ENCODE assay signal across 1 cellular context in genomic region chr3:119676771-119677640, GRCh38.
TF ChIP-seq lines count a peak whose summit lies in the region.

A gene with protein sequence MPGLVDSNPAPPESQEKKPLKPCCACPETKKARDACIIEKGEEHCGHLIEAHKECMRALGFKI (minus strand): TSS chr3:119677406. CDS start chr3:119677310, 96 bp downstream.

TF ChIP-seq in K562, 482 proteins besides CTCF, POLR2A, EP300 and RAD21 (continued from another document and continues in another):
- TF ChIP-seq, protein P1, sequence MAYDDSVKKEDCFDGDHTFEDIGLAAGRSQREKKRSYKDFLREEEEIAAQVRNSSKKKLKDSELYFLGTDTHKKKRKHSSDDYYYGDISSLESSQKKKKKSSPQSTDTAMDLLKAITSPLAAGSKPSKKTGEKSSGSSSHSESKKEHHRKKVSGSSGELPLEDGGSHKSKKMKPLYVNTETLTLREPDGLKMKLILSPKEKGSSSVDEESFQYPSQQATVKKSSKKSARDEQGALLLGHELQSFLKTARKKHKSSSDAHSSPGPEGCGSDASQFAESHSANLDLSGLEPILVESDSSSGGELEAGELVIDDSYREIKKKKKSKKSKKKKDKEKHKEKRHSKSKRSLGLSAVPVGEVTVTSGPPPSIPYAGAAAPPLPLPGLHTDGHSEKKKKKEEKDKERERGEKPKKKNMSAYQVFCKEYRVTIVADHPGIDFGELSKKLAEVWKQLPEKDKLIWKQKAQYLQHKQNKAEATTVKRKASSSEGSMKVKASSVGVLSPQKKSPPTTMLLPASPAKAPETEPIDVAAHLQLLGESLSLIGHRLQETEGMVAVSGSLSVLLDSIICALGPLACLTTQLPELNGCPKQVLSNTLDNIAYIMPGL (CRISPR knock-in tag; IDR thresholded peaks at IDR 0.05): no peak
- TF ChIP-seq TCF7L2 (IDR thresholded peaks at IDR 0.05; ENCODE audit: low read depth, low read length) (no peak), NCOA1 (IDR thresholded peaks at IDR 0.05; ENCODE audit: low read depth) (no peak), ZNF766 (CRISPR knock-in tag; conservative IDR thresholded peaks at IDR 0.05) (0 out of 2 replicates have a peak, but pooled peaks have one; percentile 33), NKRF (IDR thresholded peaks at IDR 0.05; ENCODE audit: borderline replicate concordance) (peak; percentile 61; the same call in 1 of the 2 replicates), ZNF699 (CRISPR knock-in tag; IDR thresholded peaks at IDR 0.05; ENCODE audit: insufficient replicate concordance) (no peak), TCF3 (CRISPR knock-in tag; IDR thresholded peaks at IDR 0.05) (0 out of 2 replicates have a peak, but pooled peaks have one; percentile 12), MEF2D (tag; conservative IDR thresholded peaks at IDR 0.05; ENCODE audit: low read depth) (no peak), JUNB (CRISPR knock-in tag; conservative IDR thresholded peaks at IDR 0.05) (no peak), PTBP1 (IDR thresholded peaks at IDR 0.05; ENCODE audit: low read depth, low read length) (no peak), MYBL2 (IDR thresholded peaks at IDR 0.05; ENCODE audit: low read depth) (peak; percentile 86), MYBL2 (CRISPR knock-in tag; IDR thresholded peaks at IDR 0.05; ENCODE audit: borderline replicate concordance) (no peak), ELK1 (CRISPR knock-in tag; IDR thresholded peaks at IDR 0.05) (no peak), ZNF75A (CRISPR knock-in tag; IDR thresholded peaks at IDR 0.05) (0 out of 2 replicates have a peak, but pooled peaks have one; percentile 37), ZNF639 (CRISPR knock-in tag; conservative IDR thresholded peaks at IDR 0.05 in 1 of 2, IDR thresholded peaks at IDR 0.05 in 1 of 2) (peak in 1 of 2 experiments; percentile 93; a peak in 2 of 4 replicates), CBFA2T3 (IDR thresholded peaks at IDR 0.05) (no peak), ADNP (tag; IDR thresholded peaks at IDR 0.05) (no peak), HDAC6 (IDR thresholded peaks at IDR 0.05; ENCODE audit: low read depth, low read length) (no peak), XRCC4 (IDR thresholded peaks at IDR 0.05; ENCODE audit: extremely low read depth, insufficient read depth, insufficient read length) (no peak), RUNX1 (IDR thresholded peaks at IDR 0.05; ENCODE audit: low read depth) (no peak), SMARCE1 (IDR thresholded peaks at IDR 0.05) (no peak), ATF6 (CRISPR knock-in tag; IDR thresholded peaks at IDR 0.05) (no peak), MBD2 (IDR thresholded peaks at IDR 0.05; ENCODE audit: borderline replicate concordance, low read depth) (0 out of 2 replicates have a peak, but pooled peaks have one; percentile 33), POLR2B (IDR thresholded peaks at IDR 0.05; ENCODE audit: low read depth, partially characterized antibody) (peak; percentile 65), C11orf30 (IDR thresholded peaks at IDR 0.05; ENCODE audit: low read depth) (peak; percentile 74), LCOR (CRISPR knock-in tag; IDR thresholded peaks at IDR 0.05) (peak; percentile 83; the same call in 1 of the 2 replicates), PHF8 (IDR thresholded peaks at IDR 0.05; ENCODE audit: borderline replicate concordance, low read length) (peak; percentile 78), WHSC1 (IDR thresholded peaks at IDR 0.05; ENCODE audit: low read length) (no peak), CBX1 (IDR thresholded peaks at IDR 0.05; ENCODE audit: low read depth) (no peak), TAL1 (IDR thresholded peaks at IDR 0.05) (no peak), FOXP1 (CRISPR knock-in tag; IDR thresholded peaks at IDR 0.05) (no peak), NR1H2 (CRISPR knock-in tag; IDR thresholded peaks at IDR 0.05) (no peak), GATA2 (CRISPR knock-in tag; IDR thresholded peaks at IDR 0.05) (no peak), ZBED1 (IDR thresholded peaks at IDR 0.05) (no peak), SREBF2 (CRISPR knock-in tag; IDR thresholded peaks at IDR 0.05) (no peak), ZNF436 (CRISPR knock-in tag; IDR thresholded peaks at IDR 0.05) (no peak), MYC (IDR thresholded peaks at IDR 0.05; ENCODE audit: low read depth, low read length) (peak; percentile 72), MYC (CRISPR knock-in tag; IDR thresholded peaks at IDR 0.05; ENCODE audit: borderline replicate concordance, low read depth) (no peak), ZNF24 (IDR thresholded peaks at IDR 0.05) (no peak), ZKSCAN1 (IDR thresholded peaks at IDR 0.05; ENCODE audit: low read depth, low read length) (no peak), ZNF561 (CRISPR knock-in tag; conservative IDR thresholded peaks at IDR 0.05) (no peak), CHD4 (IDR thresholded peaks at IDR 0.05; ENCODE audit: insufficient read depth, insufficient replicate concordance, low read depth, low read length, poor library complexity, severe bottlenecking) (no peak), KAT8 (IDR thresholded peaks at IDR 0.05; ENCODE audit: low read depth) (no peak; the same call in 1 of the 2 replicates), ZFP91 (CRISPR knock-in tag; IDR thresholded peaks at IDR 0.05) (no peak), ZNF263 (CRISPR knock-in tag; IDR thresholded peaks at IDR 0.05; ENCODE audit: borderline replicate concordance) (no peak), FOXA1 (IDR thresholded peaks at IDR 0.05; ENCODE audit: borderline replicate concordance) (no peak)
- TF ChIP-seq, protein P2, sequence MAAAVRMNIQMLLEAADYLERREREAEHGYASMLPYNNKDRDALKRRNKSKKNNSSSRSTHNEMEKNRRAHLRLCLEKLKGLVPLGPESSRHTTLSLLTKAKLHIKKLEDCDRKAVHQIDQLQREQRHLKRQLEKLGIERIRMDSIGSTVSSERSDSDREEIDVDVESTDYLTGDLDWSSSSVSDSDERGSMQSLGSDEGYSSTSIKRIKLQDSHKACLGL (CRISPR knock-in tag; IDR thresholded peaks at IDR 0.05; ENCODE audit: borderline replicate concordance, poor library complexity, severe bottlenecking): no peak
- TF ChIP-seq, protein P3, sequence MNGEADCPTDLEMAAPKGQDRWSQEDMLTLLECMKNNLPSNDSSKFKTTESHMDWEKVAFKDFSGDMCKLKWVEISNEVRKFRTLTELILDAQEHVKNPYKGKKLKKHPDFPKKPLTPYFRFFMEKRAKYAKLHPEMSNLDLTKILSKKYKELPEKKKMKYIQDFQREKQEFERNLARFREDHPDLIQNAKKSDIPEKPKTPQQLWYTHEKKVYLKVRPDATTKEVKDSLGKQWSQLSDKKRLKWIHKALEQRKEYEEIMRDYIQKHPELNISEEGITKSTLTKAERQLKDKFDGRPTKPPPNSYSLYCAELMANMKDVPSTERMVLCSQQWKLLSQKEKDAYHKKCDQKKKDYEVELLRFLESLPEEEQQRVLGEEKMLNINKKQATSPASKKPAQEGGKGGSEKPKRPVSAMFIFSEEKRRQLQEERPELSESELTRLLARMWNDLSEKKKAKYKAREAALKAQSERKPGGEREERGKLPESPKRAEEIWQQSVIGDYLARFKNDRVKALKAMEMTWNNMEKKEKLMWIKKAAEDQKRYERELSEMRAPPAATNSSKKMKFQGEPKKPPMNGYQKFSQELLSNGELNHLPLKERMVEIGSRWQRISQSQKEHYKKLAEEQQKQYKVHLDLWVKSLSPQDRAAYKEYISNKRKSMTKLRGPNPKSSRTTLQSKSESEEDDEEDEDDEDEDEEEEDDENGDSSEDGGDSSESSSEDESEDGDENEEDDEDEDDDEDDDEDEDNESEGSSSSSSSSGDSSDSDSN (IDR thresholded peaks at IDR 0.05; ENCODE audit: borderline replicate concordance in 1 of 2, low read depth in 2 of 2, low read length in 2 of 2): no peak
- TF ChIP-seq, protein P4, sequence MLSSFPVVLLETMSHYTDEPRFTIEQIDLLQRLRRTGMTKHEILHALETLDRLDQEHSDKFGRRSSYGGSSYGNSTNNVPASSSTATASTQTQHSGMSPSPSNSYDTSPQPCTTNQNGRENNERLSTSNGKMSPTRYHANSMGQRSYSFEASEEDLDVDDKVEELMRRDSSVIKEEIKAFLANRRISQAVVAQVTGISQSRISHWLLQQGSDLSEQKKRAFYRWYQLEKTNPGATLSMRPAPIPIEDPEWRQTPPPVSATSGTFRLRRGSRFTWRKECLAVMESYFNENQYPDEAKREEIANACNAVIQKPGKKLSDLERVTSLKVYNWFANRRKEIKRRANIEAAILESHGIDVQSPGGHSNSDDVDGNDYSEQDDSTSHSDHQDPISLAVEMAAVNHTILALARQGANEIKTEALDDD (IDR thresholded peaks at IDR 0.05): no peak
- TF ChIP-seq, protein P5, sequence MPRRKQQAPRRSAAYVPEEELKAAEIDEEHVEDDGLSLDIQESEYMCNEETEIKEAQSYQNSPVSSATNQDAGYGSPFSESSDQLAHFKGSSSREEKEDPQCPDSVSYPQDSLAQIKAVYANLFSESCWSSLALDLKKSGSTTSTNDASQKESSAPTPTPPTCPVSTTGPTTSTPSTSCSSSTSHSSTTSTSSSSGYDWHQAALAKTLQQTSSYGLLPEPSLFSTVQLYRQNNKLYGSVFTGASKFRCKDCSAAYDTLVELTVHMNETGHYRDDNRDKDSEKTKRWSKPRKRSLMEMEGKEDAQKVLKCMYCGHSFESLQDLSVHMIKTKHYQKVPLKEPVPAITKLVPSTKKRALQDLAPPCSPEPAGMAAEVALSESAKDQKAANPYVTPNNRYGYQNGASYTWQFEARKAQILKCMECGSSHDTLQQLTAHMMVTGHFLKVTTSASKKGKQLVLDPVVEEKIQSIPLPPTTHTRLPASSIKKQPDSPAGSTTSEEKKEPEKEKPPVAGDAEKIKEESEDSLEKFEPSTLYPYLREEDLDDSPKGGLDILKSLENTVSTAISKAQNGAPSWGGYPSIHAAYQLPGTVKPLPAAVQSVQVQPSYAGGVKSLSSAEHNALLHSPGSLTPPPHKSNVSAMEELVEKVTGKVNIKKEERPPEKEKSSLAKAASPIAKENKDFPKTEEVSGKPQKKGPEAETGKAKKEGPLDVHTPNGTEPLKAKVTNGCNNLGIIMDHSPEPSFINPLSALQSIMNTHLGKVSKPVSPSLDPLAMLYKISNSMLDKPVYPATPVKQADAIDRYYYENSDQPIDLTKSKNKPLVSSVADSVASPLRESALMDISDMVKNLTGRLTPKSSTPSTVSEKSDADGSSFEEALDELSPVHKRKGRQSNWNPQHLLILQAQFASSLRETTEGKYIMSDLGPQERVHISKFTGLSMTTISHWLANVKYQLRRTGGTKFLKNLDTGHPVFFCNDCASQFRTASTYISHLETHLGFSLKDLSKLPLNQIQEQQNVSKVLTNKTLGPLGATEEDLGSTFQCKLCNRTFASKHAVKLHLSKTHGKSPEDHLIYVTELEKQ (CRISPR knock-in tag; IDR thresholded peaks at IDR 0.05): no peak
